9 cellular contexts compared by ENCODE assay signal in the genomic region with DNA sequence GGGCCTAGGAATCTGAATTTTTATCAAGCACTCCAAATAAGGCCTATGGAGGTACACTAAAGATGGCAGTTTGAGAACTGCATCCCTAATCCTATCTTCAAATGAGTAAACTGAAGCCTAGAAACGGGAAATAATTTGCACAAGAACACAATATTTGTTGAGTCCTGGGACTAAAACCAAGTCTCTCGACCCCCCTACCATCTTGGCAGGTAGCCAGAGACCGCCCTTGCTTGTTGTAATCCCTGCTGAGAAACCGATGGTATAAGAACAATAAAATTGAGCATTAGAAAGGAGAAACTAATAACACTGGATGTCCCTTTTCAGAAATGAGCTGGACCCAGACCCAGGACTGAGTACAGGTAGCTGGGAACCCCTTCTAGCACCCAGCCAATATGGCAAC. TPM values are rescaled to one million over a fixed set of nuclear protein-coding genes. Genes with fewer than 3 reads are reported as not detected.
"Had no signal": no experiment of that assay in that cellular context is flagged by ENCODE, and none has a peak within 500 bp of the region (broad histone marks: within the 10 kb centered on the region; RNA-seq: fewer than 3 reads in every experiment).

No MANE protein-coding gene starts in this region.

- H3K9me3 ChIP-seq: HAP-1 had no signal

- H3K4me3 ChIP-seq: GM23248, HAP-1 had no signal

- H3K27ac ChIP-seq: GM23248, KMS-11 had no signal

- DNase-seq: GM23248, GOT3, H7, KBM-7 had no signal

- ATAC-seq: HCT116 had no signal

- H2AFZ ChIP-seq: GM23248 had no signal

- H3K4me1 ChIP-seq: HAP-1 had no signal

- H3K9ac ChIP-seq: GM23248, KMS-11 had no signal

- H3K4me2 ChIP-seq: KMS-11 had no signal

- H3K36me3 ChIP-seq: HAP-1 had no signal

RNA-seq across cellular contexts. Expression of a gene that starts 24.4 kb away (rescaled TPM):
- total RNA-seq: GM23248, HT-29 had no signal
- polyA plus RNA-seq: GM23248, IgD-negative memory B cell had no signal
